Comparison of ENCODE assay signal across 10 cellular contexts in the genomic region with DNA sequence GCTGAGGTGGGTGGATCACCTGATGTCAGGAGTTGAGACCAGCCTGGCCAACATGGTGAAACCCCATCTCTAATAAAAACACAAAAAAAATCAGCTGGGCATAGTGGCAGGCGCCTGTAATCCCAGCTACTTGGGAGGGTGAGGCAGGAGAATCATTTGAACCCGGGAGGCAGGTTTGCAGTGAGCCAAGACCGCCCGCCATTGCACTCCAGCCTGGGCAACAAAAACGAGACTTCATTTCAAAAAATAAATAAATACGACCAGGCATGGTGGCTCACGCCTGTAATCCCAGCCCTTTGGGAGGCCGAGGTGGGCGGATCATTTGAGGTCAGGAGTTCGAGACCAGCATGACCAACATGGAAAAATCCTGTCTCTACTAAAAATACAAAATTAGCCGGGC. TPM values are rescaled to one million over a fixed set of nuclear protein-coding genes. Genes with fewer than 3 reads are reported as not detected.
"Had no signal": no experiment of that assay in that cellular context is flagged by ENCODE, and none has a peak within 500 bp of the region (broad histone marks: within the 10 kb centered on the region; RNA-seq: fewer than 3 reads in every experiment).

No MANE protein-coding gene starts in this region.

RNA-seq across cellular contexts. Expression of gene MFAP4, which starts 33.6 kb away (rescaled TPM):
- total RNA-seq: activated CD4-positive, alpha-beta memory T cell treated with anti-CD3 and anti-CD28 coated beads, Interleukin-2, amount 10 ng/mL, durations not matched to agents 7 days and 5 days; activated CD4-positive, alpha-beta T cell treated with anti-CD3 and anti-CD28 coated beads for 36 hours; activated CD4-positive, alpha-beta T cell treated with anti-CD3 and anti-CD28 coated beads, Interleukin-2, amount 10 ng/mL, durations not matched to agents 7 days and 5 days; activated CD8-positive, alpha-beta memory T cell treated with anti-CD3 and anti-CD28 coated beads, Interleukin-2, amount 10 ng/mL, durations not matched to agents 7 days and 5 days; activated CD8-positive, alpha-beta T cell treated with anti-CD3 and anti-CD28 coated beads, Interleukin-2, amount 10 ng/mL, durations not matched to agents 7 days and 5 days; activated naive CD8-positive, alpha-beta T cell treated with anti-CD3 and anti-CD28 coated beads, Interleukin-2, amount 10 ng/mL, durations not matched to agents 7 days and 5 days; activated T-helper 2 cell treated with anti-CD3 and anti-CD28 coated beads, Interferon-gamma antibody, Interleukin-2, Interleukin-4, amounts not matched to agents 10 μg/mL and 5 μg/mL and 100 μg/mL, durations not matched to agents 14 hours and 24 hours and 36 hours; T-helper 1 cell treated with Interleukin-12 subunit alpha and Interleukin-12 subunit beta and Interleukin-4 antibody, amounts not matched to agents 30 ng/mL and 1 ng/mL, for 36 hours; T-helper 17 cell; T-helper 2 cell treated with Interferon-gamma antibody and Interleukin-4, amounts not matched to agents 100 ng/mL and 5 ng/mL, for 36 hours had no signal
